In the genomic region with DNA sequence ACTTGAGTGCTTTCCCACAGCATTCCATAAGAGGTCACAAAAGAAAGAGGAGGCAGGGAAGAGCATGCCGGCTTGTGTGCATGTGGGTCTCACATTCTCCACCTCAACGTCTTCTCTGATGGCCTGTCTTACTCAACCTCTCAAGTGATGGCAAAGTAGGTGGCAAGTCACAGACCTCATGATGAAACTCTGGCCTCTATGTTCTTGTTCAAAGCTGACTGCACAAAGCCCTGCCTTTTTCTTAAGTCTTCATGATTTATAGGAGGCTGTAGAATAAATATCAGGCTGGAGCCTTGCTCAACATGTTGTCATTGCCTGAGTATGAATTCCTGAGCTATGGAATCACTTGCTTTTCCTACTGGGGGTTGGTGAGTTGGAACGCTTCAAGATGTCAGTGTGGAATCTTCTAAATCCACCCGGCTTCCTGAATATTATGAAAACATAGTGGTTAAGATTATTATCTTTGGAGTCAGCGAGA, we compare ENCODE assay signal across 12 cellular contexts.
DNase-seq lines count a peak whose midpoint lies in the region; TF ChIP-seq lines count a peak whose summit lies in the region.
"Had no signal": no experiment of that assay in that cellular context is flagged by ENCODE, and none has a peak within 500 bp of the region (broad histone marks: within the 10 kb centered on the region; RNA-seq: fewer than 3 reads in every experiment).

No MANE protein-coding gene starts in this region.

- DNase-seq in HEK293T (ENCODE audit: extremely low spot score) = no peak
- DNase-seq in amniotic epithelial cell (ENCODE audit: low read depth) = peak; percentile 100
- DNase-seq in glomerular endothelial cell (ENCODE audit: extremely low read depth, low read depth, low spot score) = peak; percentile 77
- DNase-seq in smooth muscle cell of the brain vasculature (ENCODE audit: low read depth, low spot score) = peak; percentile 67
- DNase-seq in DMS 273 treated with DMSO at 0.1 percent for 48 hours (lab: John Stamatoyannopoulos, UW) = no peak
- DNase-seq in NAMALWA (ENCODE audit: low spot score) = no peak
- DNase-seq in NCI-H2196 treated with DMSO at 0.1 percent for 48 hours (lab: John Stamatoyannopoulos, UW; ENCODE audit: unreplicated experiment) = no peak
- no peak for DNase-seq in endothelial cell (ENCODE audit: low spot score)
- DNase-seq: activated naive CD8-positive, alpha-beta T cell treated with anti-CD3 and anti-CD28 coated beads, Interleukin-2, amount 10 ng/mL, durations not matched to agents 7 days and 5 days; NCI-H446; transverse colon had no signal

- no peaks in the 10 kb centered on the region for H3K27me3 Mint-ChIP-seq in endothelial cell (ENCODE audit: unreplicated experiment)

- CTCF ChIA-PET in HEK293T (lab: Yijun Ruan, JAX) = interaction anchor here (1.6 kb wide), 1 partner anchor 24 kb away, joined by 9 read pairs; no protein-coding TSS in a partner anchor

- H3K4me3 Mint-ChIP-seq in endothelial cell (ENCODE audit: unreplicated experiment) = no peak overlapping the region
- H3K4me3 Mint-ChIP-seq: activated naive CD8-positive, alpha-beta T cell treated with anti-CD3 and anti-CD28 coated beads, Interleukin-2, amount 10 ng/mL, durations not matched to agents 7 days and 5 days; WTC11 had no signal

- no peak for TF ChIP-seq CTCF in endothelial cell (IDR thresholded peaks at IDR 0.05; ENCODE audit: unreplicated experiment)

- no peaks in the 10 kb centered on the region for H3K9me3 Mint-ChIP-seq in endothelial cell (ENCODE audit: unreplicated experiment)
- H3K9me3 Mint-ChIP-seq: activated naive CD8-positive, alpha-beta T cell treated with anti-CD3 and anti-CD28 coated beads, Interleukin-2, amount 10 ng/mL, durations not matched to agents 7 days and 5 days had no signal

- H3K4me1 Mint-ChIP-seq in endothelial cell (ENCODE audit: unreplicated experiment) = no peaks in the 10 kb centered on the region
- H3K4me1 Mint-ChIP-seq: activated naive CD8-positive, alpha-beta T cell treated with anti-CD3 and anti-CD28 coated beads, Interleukin-2, amount 10 ng/mL, durations not matched to agents 7 days and 5 days; WTC11 had no signal

- H3K36me3 Mint-ChIP-seq in endothelial cell (ENCODE audit: low read depth, unreplicated experiment) = no peaks in the 10 kb centered on the region
- H3K36me3 Mint-ChIP-seq: activated naive CD8-positive, alpha-beta T cell treated with anti-CD3 and anti-CD28 coated beads, Interleukin-2, amount 10 ng/mL, durations not matched to agents 7 days and 5 days; WTC11 had no signal

- POLR2A ChIA-PET in HEK293T (lab: Yijun Ruan, JAX) = no interaction called here

- H3K27ac Mint-ChIP-seq in endothelial cell (ENCODE audit: unreplicated experiment) = no peak overlapping the region
- H3K27ac Mint-ChIP-seq: activated naive CD8-positive, alpha-beta T cell treated with anti-CD3 and anti-CD28 coated beads, Interleukin-2, amount 10 ng/mL, durations not matched to agents 7 days and 5 days; WTC11 had no signal

TF ChIP-seq in HEK293T, 16 proteins besides CTCF, POLR2A, EP300 and RAD21:
- TF ChIP-seq TARDBP (IDR thresholded peaks at IDR 0.05) = no peak
- TF ChIP-seq, protein P1, sequence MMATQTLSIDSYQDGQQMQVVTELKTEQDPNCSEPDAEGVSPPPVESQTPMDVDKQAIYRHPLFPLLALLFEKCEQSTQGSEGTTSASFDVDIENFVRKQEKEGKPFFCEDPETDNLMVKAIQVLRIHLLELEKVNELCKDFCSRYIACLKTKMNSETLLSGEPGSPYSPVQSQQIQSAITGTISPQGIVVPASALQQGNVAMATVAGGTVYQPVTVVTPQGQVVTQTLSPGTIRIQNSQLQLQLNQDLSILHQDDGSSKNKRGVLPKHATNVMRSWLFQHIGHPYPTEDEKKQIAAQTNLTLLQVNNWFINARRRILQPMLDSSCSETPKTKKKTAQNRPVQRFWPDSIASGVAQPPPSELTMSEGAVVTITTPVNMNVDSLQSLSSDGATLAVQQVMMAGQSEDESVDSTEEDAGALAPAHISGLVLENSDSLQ (IDR thresholded peaks at IDR 0.05) = peak; percentile 50
- no peak for TF ChIP-seq CTBP1 (IDR thresholded peaks at IDR 0.05; ENCODE audit: borderline replicate concordance)

Comparison
In these comparisons a context has a peak if more than half of its experiments do, and no peak if none do; other contexts are left out.
1. DNase-seq: peak in amniotic epithelial cell (single experiment), glomerular endothelial cell (single experiment) and smooth muscle cell of the brain vasculature (single experiment); none in HEK293T (single experiment), DMS 273 treated with DMSO at 0.1 percent for 48 hours (single experiment), NAMALWA (single experiment), NCI-H2196 treated with DMSO at 0.1 percent for 48 hours (single experiment) and endothelial cell (single experiment).